13 cellular contexts compared by ENCODE assay signal in the genomic region with DNA sequence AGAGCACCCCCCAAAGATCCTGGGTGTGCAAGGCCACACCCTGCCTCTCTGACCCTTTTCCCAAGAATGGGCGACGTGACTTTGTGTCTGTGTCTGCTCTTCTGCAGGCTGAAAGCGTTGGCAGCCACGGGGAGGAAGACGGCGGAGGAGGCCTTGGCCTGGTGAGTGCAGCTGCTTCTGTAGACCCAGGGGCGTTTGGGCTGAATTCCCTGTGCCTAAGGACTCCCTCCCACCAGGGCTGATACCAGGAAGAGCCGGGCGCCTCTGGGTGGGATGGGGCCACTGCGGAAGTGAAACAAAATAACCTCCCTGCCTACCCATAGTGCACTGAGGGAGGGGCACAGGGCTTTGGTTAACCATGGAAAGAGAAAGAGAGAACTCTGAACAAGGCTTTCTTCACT. TPM values are rescaled to one million over a fixed set of nuclear protein-coding genes. Genes with fewer than 3 reads are reported as not detected.
A peak's percentile ranks its signal among the peaks of the same experiment; 100 is the strongest.
DNase-seq lines count a peak whose midpoint lies in the region; ATAC-seq and TF ChIP-seq lines count a peak whose summit lies in the region.
"Had no signal": no experiment of that assay in that cellular context is flagged by ENCODE, and none has a peak within 500 bp of the region (broad histone marks: within the 10 kb centered on the region; RNA-seq: fewer than 3 reads in every experiment).

No MANE protein-coding gene starts in this region.

- CTCF ChIA-PET in activated CD4-positive, alpha-beta memory T cell treated with anti-CD3 and anti-CD28 coated beads for 36 hours (lab: Charles Lee), result interaction anchor here (1.5 to 3.3 kb wide), 2 partner anchors 24 to 67 kb away, joined by 4 to 28 read pairs; no protein-coding TSS in a partner anchor

- DNase-seq in NOMO-1 treated with DMSO at 0.1 percent for 48 hours (lab: John Stamatoyannopoulos, UW; ENCODE audit: unreplicated experiment) (peak; percentile 20), omental fat pad (ENCODE audit: low spot score) (no peak), inferior parietal cortex (ENCODE audit: extremely low spot score) (no peak), middle frontal gyrus (ENCODE audit: extremely low spot score, low spot score) (no peak)
- peak; percentile 84 for DNase-seq in activated CD4-positive, alpha-beta memory T cell treated with anti-CD3 and anti-CD28 coated beads for 36 hours
- DNase-seq in stimulated activated naive CD4-positive, alpha-beta T cell (lab: John Stamatoyannopoulos, UW), result peak; percentile 27 to 59 (median 44)
- DNase-seq: left lung, MM.1S, NCI-H69, pancreas, uterus had no signal

- H3K9me3 Mint-ChIP-seq in activated CD4-positive, alpha-beta memory T cell treated with anti-CD3 and anti-CD28 coated beads for 36 hours, result peaks cover 10% of the 10 kb centered on the region
- no peaks in the 10 kb centered on the region for H3K9me3 Mint-ChIP-seq in dendritic cell treated with granulocyte-macrophage colony-stimulating factor and Interleukin-4, amounts not matched to agents 40 ng/mL and 50 ng/mL, for 4 days

- H3K4me3 Mint-ChIP-seq in activated CD4-positive, alpha-beta memory T cell treated with anti-CD3 and anti-CD28 coated beads for 36 hours, result peak overlapping the region; percentile 98
- H3K4me3 Mint-ChIP-seq in dendritic cell treated with granulocyte-macrophage colony-stimulating factor and Interleukin-4, amounts not matched to agents 40 ng/mL and 50 ng/mL, for 4 days, result no peak overlapping the region

- intact Hi-C loops in activated CD4-positive, alpha-beta memory T cell treated with anti-CD3 and anti-CD28 coated beads for 36 hours (cut with micrococcal nuclease), result loop anchor here (1.0 to 10.0 kb wide), 5 partner anchors 9 to 401 kb away; no protein-coding TSS in a partner anchor
- intact Hi-C loops in dendritic cell treated with granulocyte-macrophage colony-stimulating factor and Interleukin-4, amounts not matched to agents 40 ng/mL and 50 ng/mL, for 4 days (cut with micrococcal nuclease), result no loop called here

- no peak for ATAC-seq in omental fat pad (ENCODE audit: low FRiP score)
- ATAC-seq: left lung, pancreas had no signal

- H3K27me3 Mint-ChIP-seq in activated CD4-positive, alpha-beta memory T cell treated with anti-CD3 and anti-CD28 coated beads for 36 hours, result no peaks in the 10 kb centered on the region
- no peaks in the 10 kb centered on the region for H3K27me3 Mint-ChIP-seq in dendritic cell treated with granulocyte-macrophage colony-stimulating factor and Interleukin-4, amounts not matched to agents 40 ng/mL and 50 ng/mL, for 4 days

- H3K4me1 Mint-ChIP-seq in activated CD4-positive, alpha-beta memory T cell treated with anti-CD3 and anti-CD28 coated beads for 36 hours (ENCODE audit: low read depth), result peaks cover 54% of the 10 kb centered on the region
- H3K4me1 Mint-ChIP-seq in dendritic cell treated with granulocyte-macrophage colony-stimulating factor and Interleukin-4, amounts not matched to agents 40 ng/mL and 50 ng/mL, for 4 days (ENCODE audit: low read depth), result peaks cover 11% of the 10 kb centered on the region

- peaks cover 67% of the 10 kb centered on the region for H3K36me3 Mint-ChIP-seq in activated CD4-positive, alpha-beta memory T cell treated with anti-CD3 and anti-CD28 coated beads for 36 hours
- H3K36me3 Mint-ChIP-seq in dendritic cell treated with granulocyte-macrophage colony-stimulating factor and Interleukin-4, amounts not matched to agents 40 ng/mL and 50 ng/mL, for 4 days (ENCODE audit: low read depth), result no peaks in the 10 kb centered on the region

- TF ChIP-seq CTCF in omental fat pad (IDR thresholded peaks at IDR 0.05), result no peak

- POLR2A ChIA-PET in activated CD4-positive, alpha-beta memory T cell treated with anti-CD3 and anti-CD28 coated beads for 36 hours (lab: Charles Lee), result interaction anchor here (0.7 to 4.4 kb wide), 4 partner anchors 8 to 32 kb away, joined by 3 to 79 read pairs (median 32); no protein-coding TSS in a partner anchor

- H3K27ac Mint-ChIP-seq in activated CD4-positive, alpha-beta memory T cell treated with anti-CD3 and anti-CD28 coated beads for 36 hours, result peak overlapping the region; percentile 99
- peak overlapping the region; percentile 45 for H3K27ac Mint-ChIP-seq in dendritic cell treated with granulocyte-macrophage colony-stimulating factor and Interleukin-4, amounts not matched to agents 40 ng/mL and 50 ng/mL, for 4 days

RNA-seq across cellular contexts. Expression of gene UBASH3A, which starts 2.5 kb away (rescaled TPM):
- 10 to 100 TPM; 27.2 to 29.4 TPM for total RNA-seq in activated CD4-positive, alpha-beta memory T cell treated with anti-CD3 and anti-CD28 coated beads for 36 hours
- total RNA-seq in omental fat pad, result under 1 TPM in 3 of 4 donors, not detected in 1; 0.31 to 0.96 (median 0.79) TPM
- total RNA-seq: glomerular endothelial cell had no signal

RNA-seq across cellular contexts. Expression of gene TMPRSS3, which starts 10.3 kb away (rescaled TPM):
- 10 to 100 TPM; 47.6 to 49.8 TPM for total RNA-seq in activated CD4-positive, alpha-beta memory T cell treated with anti-CD3 and anti-CD28 coated beads for 36 hours
- 1 to 10 TPM in 3 of 4 donors, under 1 TPM in 1; 0.32 to 8.7 (median 5.9) TPM for total RNA-seq in omental fat pad
- total RNA-seq: glomerular endothelial cell had no signal

RNA-seq across cellular contexts. Expression of gene TFF1, which starts 39.9 kb away (rescaled TPM):
- total RNA-seq in activated CD4-positive, alpha-beta memory T cell treated with anti-CD3 and anti-CD28 coated beads for 36 hours, result not detected
- total RNA-seq in omental fat pad, result not detected
- total RNA-seq: glomerular endothelial cell, left lung, uterus had no signal

RNA-seq across cellular contexts. Expression of gene TFF2, which starts 55.4 kb away (rescaled TPM):
- total RNA-seq in activated CD4-positive, alpha-beta memory T cell treated with anti-CD3 and anti-CD28 coated beads for 36 hours, result not detected
- not detected for total RNA-seq in omental fat pad
- total RNA-seq: glomerular endothelial cell, left lung, uterus had no signal

Comparison
In these comparisons a context has a peak if more than half of its experiments do, and no peak if none do; other contexts are left out.
1. DNase-seq: peak in NOMO-1 treated with DMSO at 0.1 percent for 48 hours (single experiment), activated CD4-positive, alpha-beta memory T cell treated with anti-CD3 and anti-CD28 coated beads for 36 hours (single experiment) and stimulated activated naive CD4-positive, alpha-beta T cell (6 of 6); none in omental fat pad (single experiment), inferior parietal cortex (single experiment) and middle frontal gyrus (single experiment).
2. RNA of gene UBASH3A, which starts 2.5 kb away (total RNA-seq): 27.2 to 29.4 TPM in activated CD4-positive, alpha-beta memory T cell treated with anti-CD3 and anti-CD28 coated beads for 36 hours; 0.31 to 0.96 TPM in omental fat pad; every median in the first group is over 10 times any median in the second.
3. RNA of gene TMPRSS3, which starts 10.3 kb away (total RNA-seq): 47.6 to 49.8 TPM in activated CD4-positive, alpha-beta memory T cell treated with anti-CD3 and anti-CD28 coated beads for 36 hours; 0.32 to 8.7 TPM in omental fat pad; every median in the first group is over 4 times any median in the second.